ENCODE assay signal across 23 cellular contexts in the genomic region with DNA sequence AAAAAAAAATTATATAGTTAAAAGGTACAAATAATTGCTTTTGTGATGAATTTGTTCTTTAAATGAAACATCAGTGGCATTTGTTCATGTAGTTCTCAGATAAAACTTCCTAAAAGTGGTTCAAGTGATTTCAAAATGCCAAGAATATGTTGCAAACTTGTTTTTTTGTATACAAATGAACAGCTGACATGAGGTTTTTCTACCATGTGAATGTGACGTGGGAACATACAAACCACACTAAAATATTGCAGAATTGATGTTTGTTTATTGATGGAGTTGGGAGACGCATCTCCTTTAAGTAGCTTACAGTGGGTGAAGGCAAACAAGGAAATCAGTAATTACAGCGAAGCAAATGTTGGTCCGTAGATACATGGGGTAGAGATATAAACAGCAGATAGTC. TPM values are rescaled to one million over a fixed set of nuclear protein-coding genes. Genes with fewer than 3 reads are reported as not detected.
DNase-seq lines count a peak whose midpoint lies in the region; ATAC-seq and TF ChIP-seq lines count a peak whose summit lies in the region.
"Had no signal": no experiment of that assay in that cellular context is flagged by ENCODE, and none has a peak within 500 bp of the region (broad histone marks: within the 10 kb centered on the region; RNA-seq: fewer than 3 reads in every experiment).

No MANE protein-coding gene starts in this region.

- BruUV-seq in A673 (replicated peaks; lab: Mats Ljungman, UMichigan): TSS peak; percentile 4

- CTCF ChIA-PET in A673 (lab: Charles Lee) (no interaction called here), WTC11 (lab: Charles Lee) (no interaction called here)
- CTCF ChIA-PET in naive thymus-derived CD4-positive, alpha-beta T cell (lab: Charles Lee): no interaction called here

- H3K9me2 ChIP-seq in OCI-LY1 (ENCODE audit: low read depth, low read length): no peaks in the 10 kb centered on the region

- TF ChIP-seq CTCF in A673 (conservative IDR thresholded peaks at IDR 0.05; ENCODE audit: low read depth, low read length) (no peak), OCI-LY1 (IDR thresholded peaks at IDR 0.05; ENCODE audit: low read length) (no peak), WTC11 (IDR thresholded peaks at IDR 0.05) (no peak)

- H4K20me1 ChIP-seq in OCI-LY1 (ENCODE audit: insufficient read depth, low read length): no peaks in the 10 kb centered on the region

- no peak overlapping the region for H3K9ac ChIP-seq in OCI-LY1 (ENCODE audit: low read length)
- H3K9ac ChIP-seq: KMS-11 had no signal

- H3K27me3 Mint-ChIP-seq in WTC11 (ENCODE audit: low read depth): no peaks in the 10 kb centered on the region
- peaks cover 0 to 13% (median 2%) of the 10 kb centered on the region in 5 donors for H3K27me3 Mint-ChIP-seq in naive thymus-derived CD4-positive, alpha-beta T cell
- H3K27me3 Mint-ChIP-seq: CD4-positive, CD25-positive, alpha-beta regulatory T cell had no signal

- H3K4me2 ChIP-seq in OCI-LY1 (ENCODE audit: low read length): no peak overlapping the region; the same call in 1 of the 2 replicates
- H3K4me2 ChIP-seq: KMS-11 had no signal

- ATAC-seq in WTC11 (no peak), GM19467 (IDR thresholded peaks at IDR 0.05; ENCODE audit: unreplicated experiment) (no peak), HG02623 (IDR thresholded peaks at IDR 0.05; ENCODE audit: unreplicated experiment) (no peak), GM18519 (IDR thresholded peaks at IDR 0.05; ENCODE audit: low FRiP score, unreplicated experiment) (no peak)
- peak; percentile 62 for ATAC-seq in naive thymus-derived CD4-positive, alpha-beta T cell
- ATAC-seq: SK-N-SH treated with all-trans-retinoic acid at 6 μM for 48 hours had no signal

- peaks cover 32% of the 10 kb centered on the region for H3K36me3 Mint-ChIP-seq in WTC11
- H3K36me3 Mint-ChIP-seq in naive thymus-derived CD4-positive, alpha-beta T cell: no peaks in the 10 kb centered on the region
- H3K36me3 Mint-ChIP-seq: CD4-positive, CD25-positive, alpha-beta regulatory T cell had no signal

- POLR2A ChIA-PET in A673 (lab: Charles Lee; ENCODE audit: low non-redundant PET) (no interaction called here), WTC11 (lab: Charles Lee) (no interaction called here)
- POLR2A ChIA-PET in naive thymus-derived CD4-positive, alpha-beta T cell (lab: Charles Lee): no interaction called here

- peaks cover 96% of the 10 kb centered on the region for H3K79me2 ChIP-seq in OCI-LY1 (ENCODE audit: insufficient read depth, low read length)

- H3K27ac ChIP-seq in A673 (ENCODE audit: low read depth, low read length, poor library complexity, severe bottlenecking): no peak overlapping the region
- peak overlapping the region; percentile 1 for H3K27ac ChIP-seq in OCI-LY1 (ENCODE audit: low read depth, low read length, poor library complexity, severe bottlenecking)
- no peak overlapping the region for H3K27ac ChIP-seq in naive thymus-derived CD4-positive, alpha-beta T cell (ENCODE audit: low read depth, low read length)
- H3K27ac ChIP-seq: KMS-11 had no signal

- H3K9me3 ChIP-seq in A673 (ENCODE audit: low read depth, low read length, poor library complexity, severe bottlenecking) (no peaks in the 10 kb centered on the region), OCI-LY1 (ENCODE audit: low read length) (no peaks in the 10 kb centered on the region)
- no peaks in the 10 kb centered on the region for H3K9me3 ChIP-seq in naive thymus-derived CD4-positive, alpha-beta T cell (ENCODE audit: control insufficient read depth in 2 of 3, low read length in 3 of 3)

- H3K27me3 ChIP-seq in A673 (replicated peaks; ENCODE audit: insufficient read depth, low read depth, low read length, poor library complexity) (no peaks in the 10 kb centered on the region), OCI-LY1 (ENCODE audit: insufficient read depth, low read length) (no peaks in the 10 kb centered on the region)
- no peaks in the 10 kb centered on the region for H3K27me3 ChIP-seq in naive thymus-derived CD4-positive, alpha-beta T cell (ENCODE audit: control insufficient read depth in 2 of 2, insufficient read depth in 2 of 2, low read length in 2 of 2)

- H3K27ac Mint-ChIP-seq in WTC11: 0 out of 2 replicates have a peak overlapping the region, but pooled peaks have one; percentile 7
- no peak overlapping the region for H3K27ac Mint-ChIP-seq in naive thymus-derived CD4-positive, alpha-beta T cell
- H3K27ac Mint-ChIP-seq: CD4-positive, CD25-positive, alpha-beta regulatory T cell had no signal

- H3F3A ChIP-seq in OCI-LY1 (ENCODE audit: insufficient read depth, low read length): no peaks in the 10 kb centered on the region

- no peak overlapping the region for H3K4me3 Mint-ChIP-seq in WTC11
- no peak overlapping the region for H3K4me3 Mint-ChIP-seq in naive thymus-derived CD4-positive, alpha-beta T cell
- H3K4me3 Mint-ChIP-seq: CD4-positive, CD25-positive, alpha-beta regulatory T cell had no signal

- no peak for DNase-seq in A673 (ENCODE audit: low spot score)
- no peak for DNase-seq in WTC11 (ENCODE audit: low spot score)
- no peak for DNase-seq in naive thymus-derived CD4-positive, alpha-beta T cell
- no peak for DNase-seq in activated gamma-delta T cell treated with Interleukin-2 at 50 U/mL for 16 hours
- DNase-seq: 8988T; CD4-positive, CD25-positive, alpha-beta regulatory T cell; DMS79 treated with DMSO at 0.1 percent for 48 hours; H7; MV-4-11; NCI-H1105 treated with DMSO at 0.1 percent for 48 hours; NCI-H1694; NCI-H2081 treated with DMSO at 0.1 percent for 48 hours; NCI-H2171 treated with DMSO at 0.1 percent for 48 hours; NCI-H524 treated with DMSO at 0.1 percent for 48 hours; OCI-M1; RPMI8226; SHP77 treated with DMSO at 0.1 percent for 48 hours had no signal

- intact Hi-C loops in A673 (cut with micrococcal nuclease; ENCODE audit: unreplicated experiment): no loop called here
- intact Hi-C loops in naive thymus-derived CD4-positive, alpha-beta T cell (cut with micrococcal nuclease): no loop called here

- H3K36me3 ChIP-seq in A673 (ENCODE audit: insufficient read depth, low read length, poor library complexity, severe bottlenecking) (peaks cover 21% of the 10 kb centered on the region), OCI-LY1 (ENCODE audit: insufficient read depth, low read length) (peaks cover 77% of the 10 kb centered on the region)
- no peaks in the 10 kb centered on the region for H3K36me3 ChIP-seq in naive thymus-derived CD4-positive, alpha-beta T cell (ENCODE audit: control insufficient read depth in 2 of 3, insufficient read depth in 3 of 3, low read length in 3 of 3)

- peaks cover 31% of the 10 kb centered on the region for H3K4me1 Mint-ChIP-seq in WTC11
- H3K4me1 Mint-ChIP-seq in naive thymus-derived CD4-positive, alpha-beta T cell: no peaks in the 10 kb centered on the region

- H3K4me1 ChIP-seq in A673 (ENCODE audit: insufficient read depth, low read length, poor library complexity, severe bottlenecking) (peaks cover 25% of the 10 kb centered on the region), OCI-LY1 (ENCODE audit: insufficient read depth, low read length, severe bottlenecking) (peaks cover 54% of the 10 kb centered on the region)
- no peaks in the 10 kb centered on the region for H3K4me1 ChIP-seq in naive thymus-derived CD4-positive, alpha-beta T cell (ENCODE audit: control insufficient read depth in 2 of 2, insufficient read depth in 2 of 2, low read length in 2 of 2)

- no peak overlapping the region for H2AFZ ChIP-seq in OCI-LY1 (ENCODE audit: low read length)

- no peaks in the 10 kb centered on the region for H3K9me3 Mint-ChIP-seq in WTC11
- H3K9me3 Mint-ChIP-seq in naive thymus-derived CD4-positive, alpha-beta T cell: no peaks in the 10 kb centered on the region

- H3K4me3 ChIP-seq in A673 (ENCODE audit: low read depth, low read length, poor library complexity, severe bottlenecking): no peak overlapping the region
- H3K4me3 ChIP-seq in OCI-LY1 (ENCODE audit: low read depth, low read length, poor library complexity, severe bottlenecking): no peak overlapping the region
- no peak overlapping the region for H3K4me3 ChIP-seq in naive thymus-derived CD4-positive, alpha-beta T cell (ENCODE audit: low read length)

TF ChIP-seq in WTC11, 78 proteins besides CTCF, POLR2A, EP300 and RAD21:
- TF ChIP-seq CREM (CRISPR knock-in tag; IDR thresholded peaks at IDR 0.05): no peak

RNA-seq across cellular contexts. Expression of a gene that starts 17.0 kb away (rescaled TPM):
- total RNA-seq in A673 (2021) (394 and 397 TPM in 2 replicates), WTC11 (2021) (108 to 123 TPM (median 119 TPM) in 3 replicates)
- 1 to 10 TPM in 4 of 5 experiments, not detected in 1; 1.1 to 9.6 (median 2.6) TPM for total RNA-seq in naive thymus-derived CD4-positive, alpha-beta T cell
- polyA plus RNA-seq in naive thymus-derived CD4-positive, alpha-beta T cell: under 1 TPM; 0.23 to 0.24 TPM

Comparison
In these comparisons a context has a peak if more than half of its experiments do, and no peak if none do; other contexts are left out.
1. RNA of a gene that starts 17.0 kb away (total RNA-seq): 394 to 397 TPM in A673 and 108 to 123 TPM in WTC11; 1.1 to 9.6 TPM in naive thymus-derived CD4-positive, alpha-beta T cell; every median in the first group is over 10 times any median in the second.